Comparison of ENCODE assay signal across 8 cellular contexts in the genomic region with DNA sequence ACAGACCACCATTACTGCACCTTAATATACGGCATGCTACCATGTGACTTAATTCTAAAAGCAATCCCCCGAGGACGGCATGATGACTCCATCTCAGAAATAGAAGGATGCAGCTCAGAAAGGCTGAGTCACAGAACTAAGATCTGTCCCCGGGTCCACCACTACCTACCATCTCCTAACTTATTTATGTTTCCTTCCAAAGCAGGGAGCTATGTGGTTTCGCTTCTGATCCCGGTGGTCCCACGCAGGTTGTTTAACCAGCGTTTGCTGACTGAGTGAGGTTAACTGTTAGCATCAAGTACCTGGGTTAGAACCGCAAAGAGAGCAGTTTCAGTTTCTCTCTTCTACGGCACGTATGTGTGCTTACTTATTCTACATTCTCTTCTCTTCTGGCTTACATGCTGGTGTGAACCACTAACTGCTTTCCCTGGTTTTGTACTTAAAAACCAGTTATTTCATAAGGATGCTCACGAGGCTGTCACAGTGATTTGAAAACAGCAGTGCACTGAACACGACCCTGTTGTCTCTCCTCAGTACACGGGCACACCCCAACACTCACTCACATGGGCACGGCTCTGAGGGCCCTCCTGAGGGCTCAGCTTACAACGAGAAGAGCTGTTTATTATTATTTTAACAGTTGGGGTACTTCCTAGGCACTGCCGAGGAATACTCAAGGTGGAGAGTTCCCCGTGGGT.
DNase-seq lines count a peak whose midpoint lies in the region; ATAC-seq lines count a peak whose summit lies in the region.

No MANE protein-coding gene starts in this region.

- WGBS in GM23248 (ENCODE audit: low coverage in 1 of 2, low lambda C conversion rate in 2 of 2, missing lambda C conversion rate in 2 of 2), 2 experiments = 75 to 76% methylated on average over 18 of the region's 18 CpGs

- H3K27me3 ChIP-seq in mucosa of rectum (ENCODE audit: control insufficient read depth in 2 of 2, insufficient read depth in 2 of 2, low read length in 2 of 2) (no peaks in the 10 kb centered on the region), GM23248 (replicated peaks; ENCODE audit: insufficient read depth) (peaks cover 45% of the 10 kb centered on the region)

- peak overlapping the region; percentile 97 for H3K27ac Mint-ChIP-seq in activated CD8-positive, alpha-beta memory T cell treated with anti-CD3 and anti-CD28 coated beads, Interleukin-2, amount 10 ng/mL, durations not matched to agents 7 days and 5 days

- no peak overlapping the region for H2AFZ ChIP-seq in GM23248

- peaks cover 26 to 38% of the 10 kb centered on the region in 2 donors for H3K4me1 ChIP-seq in mucosa of rectum (ENCODE audit: control insufficient read depth in 2 of 2, insufficient read depth in 2 of 2, low read length in 2 of 2)
- 0 out of 2 replicates have a peak, but pooled peaks cover 4% of the 10 kb centered on the region for H3K4me1 ChIP-seq in GM23248 (ENCODE audit: insufficient read depth)

- 0 out of 2 replicates have a peak, but pooled peaks cover 6% of the 10 kb centered on the region for H3F3A ChIP-seq in GM23248 (ENCODE audit: insufficient read depth)

- no peaks in the 10 kb centered on the region for H3K9me3 Mint-ChIP-seq in activated CD8-positive, alpha-beta memory T cell treated with anti-CD3 and anti-CD28 coated beads, Interleukin-2, amount 10 ng/mL, durations not matched to agents 7 days and 5 days (ENCODE audit: low read depth)

- H3K9me2 ChIP-seq in GM23248 (ENCODE audit: insufficient read depth) = no peaks in the 10 kb centered on the region

- DNase-seq in ACHN (peak; percentile 53), GM23248 (no peak), NCI-H69 (lab: John Stamatoyannopoulos, UW) (no peak), Right ventricle myocardium superior (no peak)
- peak; percentile 90 for DNase-seq in activated CD8-positive, alpha-beta memory T cell treated with anti-CD3 and anti-CD28 coated beads, Interleukin-2, amount 10 ng/mL, durations not matched to agents 7 days and 5 days

- ATAC-seq in GM19372 (IDR thresholded peaks at IDR 0.05; ENCODE audit: low read depth, unreplicated experiment) (peak; percentile 50), HG03439 (IDR thresholded peaks at IDR 0.05; ENCODE audit: unreplicated experiment) (peak; percentile 49), Right ventricle myocardium superior (ENCODE audit: poor library complexity) (no peak)
- ATAC-seq in activated CD8-positive, alpha-beta memory T cell treated with anti-CD3 and anti-CD28 coated beads, Interleukin-2, amount 10 ng/mL, durations not matched to agents 7 days and 5 days = peak; percentile 74

- H3K36me3 Mint-ChIP-seq in activated CD8-positive, alpha-beta memory T cell treated with anti-CD3 and anti-CD28 coated beads, Interleukin-2, amount 10 ng/mL, durations not matched to agents 7 days and 5 days = peaks cover 38% of the 10 kb centered on the region

- intact Hi-C loops in Right ventricle myocardium superior (cut with DNase I) = no loop called here

- H3K27ac ChIP-seq in mucosa of rectum (ENCODE audit: low read depth in 2 of 2, low read length in 2 of 2) (peak overlapping the region; percentile 37 to 70), GM23248 (no peak overlapping the region)

- no peak overlapping the region for H3K4me2 ChIP-seq in GM23248 (ENCODE audit: unreplicated experiment)

- H3K27me3 Mint-ChIP-seq in activated CD8-positive, alpha-beta memory T cell treated with anti-CD3 and anti-CD28 coated beads, Interleukin-2, amount 10 ng/mL, durations not matched to agents 7 days and 5 days = no peaks in the 10 kb centered on the region

- H3K4me3 ChIP-seq in mucosa of rectum (ENCODE audit: low read length in 2 of 2) (peak overlapping the region in 1 of 2 donors; percentile 49), GM23248 (no peak overlapping the region)

- H4K20me1 ChIP-seq in GM23248 (ENCODE audit: insufficient read depth) = no peaks in the 10 kb centered on the region

- H3K36me3 ChIP-seq in mucosa of rectum (ENCODE audit: control insufficient read depth in 2 of 2, insufficient read depth in 2 of 2, low read length in 2 of 2) (peaks cover 0 to 4% of the 10 kb centered on the region in 2 donors), GM23248 (ENCODE audit: low read depth) (no peaks in the 10 kb centered on the region)

- no peak overlapping the region for H3K9ac ChIP-seq in mucosa of rectum (ENCODE audit: low read depth in 1 of 2, low read length in 2 of 2)
- no peak overlapping the region for H3K9ac ChIP-seq in GM23248

- in situ Hi-C loops in ACHN (cut with HindIII; ENCODE audit: low pct_ligation_motif_present, low pct_unique_long_range_greater_than_20kb, low sequenced_read_pairs) = no loop called here
- in situ Hi-C loops in GM23248 (cut with MboI) = no loop called here

- CTCF ChIA-PET in activated CD8-positive, alpha-beta memory T cell treated with anti-CD3 and anti-CD28 coated beads, Interleukin-2, amount 10 ng/mL, durations not matched to agents 7 days and 5 days (lab: Charles Lee) = interaction anchor here (0.6 to 10.7 kb wide), 19 partner anchors 8 to 690 kb away, joined by 3 to 238 read pairs (median 4); a partner anchor contains a TSS

- peak overlapping the region; percentile 71 for H3K4me3 Mint-ChIP-seq in activated CD8-positive, alpha-beta memory T cell treated with anti-CD3 and anti-CD28 coated beads, Interleukin-2, amount 10 ng/mL, durations not matched to agents 7 days and 5 days

- H3K9me3 ChIP-seq in mucosa of rectum (ENCODE audit: control insufficient read depth in 2 of 2, low read length in 2 of 2) = no peaks in the 10 kb centered on the region
- no peaks in the 10 kb centered on the region for H3K9me3 ChIP-seq in GM23248 (ENCODE audit: low read depth)

- no peaks in the 10 kb centered on the region for H3K79me2 ChIP-seq in GM23248 (ENCODE audit: insufficient read depth)

- peaks cover 96% of the 10 kb centered on the region for H3K4me1 Mint-ChIP-seq in activated CD8-positive, alpha-beta memory T cell treated with anti-CD3 and anti-CD28 coated beads, Interleukin-2, amount 10 ng/mL, durations not matched to agents 7 days and 5 days

Comparison
In these comparisons a context has a peak if more than half of its experiments do, and no peak if none do; other contexts are left out.
1. DNase-seq: peak in ACHN (single experiment) and activated CD8-positive, alpha-beta memory T cell treated with anti-CD3 and anti-CD28 coated beads, Interleukin-2, amount 10 ng/mL, durations not matched to agents 7 days and 5 days (single experiment); none in GM23248 (single experiment), NCI-H69 (single experiment) and Right ventricle myocardium superior (single experiment).